ENCODE assay signal across 1 cellular context in genomic region chr14:101628471-101628966, GRCh38.
TF ChIP-seq lines count a peak whose summit lies in the region.

No MANE protein-coding gene starts in this region.

TF ChIP-seq in HepG2, 621 proteins besides CTCF, POLR2A, EP300 and RAD21 (continued from another document and continues in another):
- TF ChIP-seq PBX2 (CRISPR knock-in tag; IDR thresholded peaks at IDR 0.05) (no peak), TCF7L2 (IDR thresholded peaks at IDR 0.05; ENCODE audit: low read depth, low read length) (no peak), HES4 (CRISPR knock-in tag; IDR thresholded peaks at IDR 0.05; ENCODE audit: borderline replicate concordance) (0 out of 2 replicates have a peak, but pooled peaks have one; percentile 17), ZNF260 (CRISPR knock-in tag; IDR thresholded peaks at IDR 0.05; ENCODE audit: borderline replicate concordance, low read depth) (no peak), ASH2L (IDR thresholded peaks at IDR 0.05; ENCODE audit: insufficient read length, low read depth, low read length) (no peak), RXRB (CRISPR knock-in tag; IDR thresholded peaks at IDR 0.05; ENCODE audit: borderline replicate concordance) (peak; percentile 100), YY1 (IDR thresholded peaks at IDR 0.05; ENCODE audit: insufficient read depth, insufficient replicate concordance, low read depth, low read length) (peak; percentile 36), XRCC5 (optimal IDR thresholded peaks at IDR 0.05; ENCODE audit: low read length) (peak; percentile 48), E2F5 (CRISPR knock-in tag; conservative IDR thresholded peaks at IDR 0.05) (no peak), MED13 (CRISPR knock-in tag; IDR thresholded peaks at IDR 0.05) (no peak), ZNF784 (CRISPR knock-in tag; IDR thresholded peaks at IDR 0.05; ENCODE audit: borderline replicate concordance) (peak; percentile 51; the same call in 1 of the 2 replicates), SIX4 (CRISPR knock-in tag; IDR thresholded peaks at IDR 0.05) (no peak), ZNF709 (CRISPR knock-in tag; IDR thresholded peaks at IDR 0.05) (0 out of 2 replicates have a peak, but pooled peaks have one; percentile 38), PAWR (CRISPR knock-in tag; IDR thresholded peaks at IDR 0.05; ENCODE audit: borderline replicate concordance) (no peak), POGK (CRISPR knock-in tag; conservative IDR thresholded peaks at IDR 0.05) (0 out of 2 replicates have a peak, but pooled peaks have one; percentile 37), ZNF691 (CRISPR knock-in tag; IDR thresholded peaks at IDR 0.05; ENCODE audit: borderline replicate concordance, low read depth) (peak; percentile 43; the same call in 1 of the 2 replicates), SPEN (CRISPR knock-in tag; IDR thresholded peaks at IDR 0.05; ENCODE audit: low read depth) (no peak), ZNF777 (CRISPR knock-in tag; IDR thresholded peaks at IDR 0.05) (no peak), ZNF143 (CRISPR knock-in tag; IDR thresholded peaks at IDR 0.05) (no peak), HBP1 (CRISPR knock-in tag; IDR thresholded peaks at IDR 0.05; ENCODE audit: low read depth) (no peak), ZBTB37 (CRISPR knock-in tag; IDR thresholded peaks at IDR 0.05) (no peak), ZNF556 (CRISPR knock-in tag; IDR thresholded peaks at IDR 0.05; ENCODE audit: borderline replicate concordance) (no peak), ZNF34 (CRISPR knock-in tag; IDR thresholded peaks at IDR 0.05; ENCODE audit: borderline replicate concordance) (0 out of 2 replicates have a peak, but pooled peaks have one; percentile 41), NRL (CRISPR knock-in tag; IDR thresholded peaks at IDR 0.05; ENCODE audit: borderline replicate concordance) (0 out of 2 replicates have a peak, but pooled peaks have one; percentile 19), ATM (IDR thresholded peaks at IDR 0.05; ENCODE audit: borderline replicate concordance) (no peak), PHF21A (CRISPR knock-in tag; IDR thresholded peaks at IDR 0.05) (no peak), HOXA3 (CRISPR knock-in tag; IDR thresholded peaks at IDR 0.05) (peak; percentile 49), GATAD2A (CRISPR knock-in tag; IDR thresholded peaks at IDR 0.05) (no peak), ZNF343 (CRISPR knock-in tag; IDR thresholded peaks at IDR 0.05) (peak; percentile 28; the same call in 1 of the 2 replicates), DNMT3B (CRISPR knock-in tag; conservative IDR thresholded peaks at IDR 0.05) (no peak), HNF1B (CRISPR knock-in tag; IDR thresholded peaks at IDR 0.05) (peak; percentile 48; the same call in 1 of the 2 replicates), ZHX1 (CRISPR knock-in tag; IDR thresholded peaks at IDR 0.05; ENCODE audit: low read depth) (no peak), RARA (CRISPR knock-in tag; IDR thresholded peaks at IDR 0.05) (peak; percentile 36; the same call in 1 of the 2 replicates), ZNF12 (CRISPR knock-in tag; IDR thresholded peaks at IDR 0.05) (no peak), ISX (CRISPR knock-in tag; conservative IDR thresholded peaks at IDR 0.05) (no peak), TCF7 (IDR thresholded peaks at IDR 0.05; ENCODE audit: low read depth) (no peak), SRSF9 (IDR thresholded peaks at IDR 0.05; ENCODE audit: borderline replicate concordance, insufficient read depth, low read depth, low read length, poor library complexity, severe bottlenecking) (no peak), EEA1 (CRISPR knock-in tag; IDR thresholded peaks at IDR 0.05; ENCODE audit: borderline replicate concordance) (no peak), ZNF468 (CRISPR knock-in tag; IDR thresholded peaks at IDR 0.05) (no peak), BHLHE40 (IDR thresholded peaks at IDR 0.05; ENCODE audit: low read length) (0 out of 2 replicates have a peak, but pooled peaks have one; percentile 18), HMG20A (CRISPR knock-in tag; IDR thresholded peaks at IDR 0.05; ENCODE audit: borderline replicate concordance) (no peak), ZNF800 (CRISPR knock-in tag; IDR thresholded peaks at IDR 0.05) (no peak), ESRRA (CRISPR knock-in tag; IDR thresholded peaks at IDR 0.05; ENCODE audit: low read depth) (no peak), MEF2D (CRISPR knock-in tag; IDR thresholded peaks at IDR 0.05) (no peak), ZNF839 (CRISPR knock-in tag; IDR thresholded peaks at IDR 0.05; ENCODE audit: borderline replicate concordance) (no peak), NCOA2 (CRISPR knock-in tag; IDR thresholded peaks at IDR 0.05) (peak; percentile 58; the same call in 1 of the 2 replicates)
